In the genomic region with DNA sequence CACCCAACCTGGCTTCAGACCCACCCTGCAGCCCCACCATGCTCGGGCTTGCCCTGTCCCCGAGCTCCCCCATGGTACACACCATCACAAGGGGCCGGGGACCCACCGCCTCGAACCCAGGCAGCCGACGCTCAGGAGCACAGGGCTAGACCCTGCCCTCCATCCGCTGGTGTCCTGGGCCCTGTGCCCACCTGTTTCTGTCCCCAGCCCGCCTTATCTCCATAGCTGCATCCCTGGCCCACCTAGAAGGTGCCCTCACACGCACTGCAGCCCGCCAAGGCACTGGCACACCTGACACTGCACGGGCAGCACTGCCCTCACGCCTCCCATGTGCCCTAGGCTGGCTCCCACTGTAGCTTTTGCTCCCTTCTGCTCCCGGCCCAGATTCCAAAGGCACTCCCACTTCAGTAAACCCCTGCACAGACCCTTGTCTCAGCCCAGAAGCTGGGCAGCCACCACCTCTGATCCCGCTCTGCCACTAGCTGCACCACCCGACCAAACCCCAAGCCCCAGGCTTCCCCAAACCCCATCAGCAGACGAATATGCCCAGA, we compare ENCODE assay signal across 20 cellular contexts. TPM values are rescaled to one million over a fixed set of nuclear protein-coding genes. Genes with fewer than 3 reads are reported as not detected.
DNase-seq lines count a peak whose midpoint lies in the region; ATAC-seq and TF ChIP-seq lines count a peak whose summit lies in the region.
"Had no signal": no experiment of that assay in that cellular context is flagged by ENCODE, and none has a peak within 500 bp of the region (broad histone marks: within the 10 kb centered on the region; RNA-seq: fewer than 3 reads in every experiment).

No MANE protein-coding gene starts in this region.

- H3K27ac ChIP-seq in right atrium auricular region = no peak overlapping the region
- H3K27ac ChIP-seq in neural cell (ENCODE audit: low read length) = no peak overlapping the region
- no peak overlapping the region for H3K27ac ChIP-seq in naive thymus-derived CD4-positive, alpha-beta T cell (ENCODE audit: low read depth, low read length)
- H3K27ac ChIP-seq: adrenal gland, epithelial cell of prostate had no signal

- no peak for TF ChIP-seq EP300 in neural cell (conservative IDR thresholded peaks at IDR 0.05; ENCODE audit: poor library complexity, severe bottlenecking)

- no peaks in the 10 kb centered on the region for H3K27me3 Mint-ChIP-seq in naive thymus-derived CD4-positive, alpha-beta T cell
- H3K27me3 Mint-ChIP-seq: B cell; dendritic cell treated with granulocyte-macrophage colony-stimulating factor and Interleukin-4, amounts not matched to agents 40 ng/mL and 50 ng/mL, for 4 days had no signal

- no peaks in the 10 kb centered on the region for H3K79me2 ChIP-seq in neural cell (replicated peaks; ENCODE audit: insufficient read depth, low read length)

- H3K9ac ChIP-seq in neural cell (ENCODE audit: low read length) = no peak overlapping the region

- no peak overlapping the region for H3K4me3 ChIP-seq in right atrium auricular region
- H3K4me3 ChIP-seq in neural cell (ENCODE audit: low read length) = no peak overlapping the region
- no peak overlapping the region for H3K4me3 ChIP-seq in naive thymus-derived CD4-positive, alpha-beta T cell (ENCODE audit: low read length)
- H3K4me3 ChIP-seq: adrenal gland had no signal

- no peaks in the 10 kb centered on the region for H3F3A ChIP-seq in neural cell (ENCODE audit: insufficient read depth, low read length, poor library complexity, severe bottlenecking)

- H3K4me2 ChIP-seq in neural cell (ENCODE audit: low read length) = no peak overlapping the region

- no peaks in the 10 kb centered on the region for H3K4me1 ChIP-seq in right atrium auricular region
- H3K4me1 ChIP-seq in naive thymus-derived CD4-positive, alpha-beta T cell (ENCODE audit: control insufficient read depth in 2 of 2, insufficient read depth in 2 of 2, low read length in 2 of 2) = no peaks in the 10 kb centered on the region
- H3K4me1 ChIP-seq: adrenal gland had no signal

- intact Hi-C loops in Right ventricle myocardium inferior (cut with DNase I) (no loop called here), cardiac septum (cut with DNase I) (no loop called here)
- intact Hi-C loops in naive thymus-derived CD4-positive, alpha-beta T cell (cut with micrococcal nuclease) = no loop called here

- CTCF ChIA-PET in naive thymus-derived CD4-positive, alpha-beta T cell (lab: Charles Lee) = no interaction called here

- H3K36me3 Mint-ChIP-seq in naive thymus-derived CD4-positive, alpha-beta T cell = no peaks in the 10 kb centered on the region

- H3K4me1 Mint-ChIP-seq in naive thymus-derived CD4-positive, alpha-beta T cell = peaks cover 0 to 1% (median 0%) of the 10 kb centered on the region in 7 donors

- H3K9me2 ChIP-seq in neural cell (ENCODE audit: insufficient read depth, low read length) = no peaks in the 10 kb centered on the region

- POLR2A ChIA-PET in naive thymus-derived CD4-positive, alpha-beta T cell (lab: Charles Lee) = no interaction called here

- TF ChIP-seq CTCF in right atrium auricular region (IDR thresholded peaks at IDR 0.05) = no peak
- no peak for TF ChIP-seq CTCF in neural cell (IDR thresholded peaks at IDR 0.05; ENCODE audit: poor library complexity, severe bottlenecking)

- no peak for TF ChIP-seq RAD21 in neural cell (conservative IDR thresholded peaks at IDR 0.05)

- no peak overlapping the region for H3K4me3 Mint-ChIP-seq in naive thymus-derived CD4-positive, alpha-beta T cell
- H3K4me3 Mint-ChIP-seq: B cell; dendritic cell treated with granulocyte-macrophage colony-stimulating factor and Interleukin-4, amounts not matched to agents 40 ng/mL and 50 ng/mL, for 4 days had no signal

- H3K36me3 ChIP-seq in right atrium auricular region (peaks cover 7% of the 10 kb centered on the region), neural cell (ENCODE audit: insufficient read depth, low read length) (no peaks in the 10 kb centered on the region)
- H3K36me3 ChIP-seq in naive thymus-derived CD4-positive, alpha-beta T cell (ENCODE audit: control insufficient read depth in 2 of 3, insufficient read depth in 3 of 3, low read length in 3 of 3) = peaks cover 0 to 9% (median 0%) of the 10 kb centered on the region in 3 experiments

- DNase-seq in Right ventricle myocardium inferior (ENCODE audit: missing footprints) (peak; percentile 59), right atrium auricular region (ENCODE audit: low spot score) (no peak), cardiac septum (ENCODE audit: low spot score) (peak; percentile 64), DMS114 treated with DMSO at 0.1 percent for 48 hours (lab: John Stamatoyannopoulos, UW; ENCODE audit: unreplicated experiment) (no peak), SW480 (ENCODE audit: low spot score) (no peak)
- DNase-seq in naive thymus-derived CD4-positive, alpha-beta T cell = no peak
- DNase-seq: activated gamma-delta T cell treated with Interleukin-2 at 50 U/mL for 16 hours; COR-L47; foreskin melanocyte; kidney glomerular epithelial cell; midbrain; retina; RPMI8226; stimulated activated CD8-positive, alpha-beta memory T cell treated with anti-CD3 and anti-CD28 coated beads, Interleukin-4, amount 100 ng/mL, for 48 hours had no signal

- H4K20me1 ChIP-seq in neural cell (ENCODE audit: insufficient read depth) = no peaks in the 10 kb centered on the region

- H3K27ac Mint-ChIP-seq in naive thymus-derived CD4-positive, alpha-beta T cell = no peak overlapping the region
- H3K27ac Mint-ChIP-seq: B cell; dendritic cell treated with granulocyte-macrophage colony-stimulating factor and Interleukin-4, amounts not matched to agents 40 ng/mL and 50 ng/mL, for 4 days had no signal

- no peaks in the 10 kb centered on the region for H3K9me3 Mint-ChIP-seq in naive thymus-derived CD4-positive, alpha-beta T cell
- H3K9me3 Mint-ChIP-seq: dendritic cell treated with granulocyte-macrophage colony-stimulating factor and Interleukin-4, amounts not matched to agents 40 ng/mL and 50 ng/mL, for 4 days had no signal

- no peak overlapping the region for H2AFZ ChIP-seq in neural cell (ENCODE audit: low read depth, low read length)

- H3K9me3 ChIP-seq in right atrium auricular region = no peaks in the 10 kb centered on the region
- H3K9me3 ChIP-seq in neural cell (ENCODE audit: low read length) = peaks cover 5% of the 10 kb centered on the region
- no peaks in the 10 kb centered on the region for H3K9me3 ChIP-seq in naive thymus-derived CD4-positive, alpha-beta T cell (ENCODE audit: control insufficient read depth in 2 of 3, low read length in 3 of 3)
- H3K9me3 ChIP-seq: adrenal gland had no signal

- no peak for ATAC-seq in Right ventricle myocardium inferior
- ATAC-seq in naive thymus-derived CD4-positive, alpha-beta T cell = no peak
- ATAC-seq in GM19023 (IDR thresholded peaks at IDR 0.05; ENCODE audit: unreplicated experiment) = no peak

- H3K27me3 ChIP-seq in right atrium auricular region = no peaks in the 10 kb centered on the region
- no peaks in the 10 kb centered on the region for H3K27me3 ChIP-seq in neural cell (ENCODE audit: insufficient read depth, low read depth, low read length)
- no peaks in the 10 kb centered on the region for H3K27me3 ChIP-seq in naive thymus-derived CD4-positive, alpha-beta T cell (ENCODE audit: control insufficient read depth in 2 of 2, insufficient read depth in 2 of 2, low read length in 2 of 2)
- H3K27me3 ChIP-seq: adrenal gland had no signal

TF ChIP-seq in neural cell, 6 proteins besides CTCF, POLR2A, EP300 and RAD21:
- TF ChIP-seq POLR2AphosphoS5 (IDR thresholded peaks at IDR 0.05) (peak; percentile 11), TAF1 (IDR thresholded peaks at IDR 0.05; ENCODE audit: low read depth) (no peak), SMC3 (conservative IDR thresholded peaks at IDR 0.05; ENCODE audit: poor library complexity) (no peak), EZH2 (IDR thresholded peaks at IDR 0.05; ENCODE audit: borderline replicate concordance, insufficient read depth, low read length, poor library complexity, severe bottlenecking) (no peak)

RNA-seq across cellular contexts. Expression of a gene that starts 17.1 kb away (rescaled TPM):
- total RNA-seq in Right ventricle myocardium inferior (58.0 TPM), right atrium auricular region (10 to 100 TPM; 43.9 to 44.9 TPM), cardiac septum (56.1 TPM)
- 93.4 and 114 TPM in 2 replicates for polyA plus RNA-seq in neural cell
- polyA minus RNA-seq in neural cell = 111 and 112 TPM in 2 replicates
- total RNA-seq in naive thymus-derived CD4-positive, alpha-beta T cell = 10 to 100 TPM; 58.1 to 80.9 (median 62.3) TPM
- 10 to 100 TPM; 32.6 to 38.8 TPM for polyA plus RNA-seq in naive thymus-derived CD4-positive, alpha-beta T cell

RNA-seq across cellular contexts. Expression of a gene that starts 28.7 kb away (rescaled TPM):
- total RNA-seq in Right ventricle myocardium inferior (1.8 TPM), right atrium auricular region (10 to 100 TPM; 11.1 to 21.0 TPM), cardiac septum (3.7 TPM)
- 7.4 and 9.0 TPM in 2 replicates for polyA plus RNA-seq in neural cell
- 7.5 and 9.1 TPM in 2 replicates for polyA minus RNA-seq in neural cell
- total RNA-seq in naive thymus-derived CD4-positive, alpha-beta T cell = under 1 TPM; 0.29 to 0.88 (median 0.51) TPM
- polyA plus RNA-seq in naive thymus-derived CD4-positive, alpha-beta T cell = 1 to 10 TPM; 1.7 to 2.0 TPM

Comparison
In these comparisons a context has a peak if more than half of its experiments do, and no peak if none do; other contexts are left out.
1. DNase-seq: peak in Right ventricle myocardium inferior (single experiment) and cardiac septum (single experiment); none in right atrium auricular region (single experiment), naive thymus-derived CD4-positive, alpha-beta T cell (0 of 9), DMS114 treated with DMSO at 0.1 percent for 48 hours (single experiment) and SW480 (single experiment).